Comparison of ENCODE assay signal across 6 cellular contexts in genomic region chr16:67865318-67865717, GRCh38. TPM values are rescaled to one million over a fixed set of nuclear protein-coding genes. Genes with fewer than 3 reads are reported as not detected.
DNase-seq lines count a peak whose midpoint lies in the region; ATAC-seq and TF ChIP-seq lines count a peak whose summit lies in the region.

No MANE protein-coding gene starts in this region.

- BruUV-seq in MCF 10A (replicated peaks; lab: Mats Ljungman, UMichigan) = no TSS peak

- ATAC-seq in body of pancreas (no peak), GM21825 (IDR thresholded peaks at IDR 0.05; ENCODE audit: unreplicated experiment) (no peak)

- peaks cover 71% of the 10 kb centered on the region for H3K36me3 Mint-ChIP-seq in MCF 10A (ENCODE audit: insufficient read depth, unreplicated experiment)

- H3K4me1 ChIP-seq in breast epithelium (peaks cover 0 to 4% of the 10 kb centered on the region in 2 donors), body of pancreas (peaks cover 42% of the 10 kb centered on the region), transverse colon (peaks cover 0 to 23% (median 5%) of the 10 kb centered on the region in 4 donors)

- intact Hi-C loops in MCF 10A (cut with micrococcal nuclease) (loop anchor here (1.0 kb wide), 2 partner anchors 21 to 49 kb away; no protein-coding TSS in a partner anchor), breast epithelium (cut with DNase I; ENCODE audit: low total_unique reads) (no loop called here), body of pancreas (cut with DNase I) (no loop called here), transverse colon (cut with DNase I; ENCODE audit: low total_unique reads) (no loop called here)

- peak; percentile 39 for TF ChIP-seq CTCF in MCF 10A (IDR thresholded peaks at IDR 0.05; ENCODE audit: unreplicated experiment)
- no peak for TF ChIP-seq CTCF in breast epithelium (IDR thresholded peaks at IDR 0.05)
- peak in 3 of 7 experiments; percentile 28 to 40 (median 32) for TF ChIP-seq CTCF in body of pancreas (IDR thresholded peaks at IDR 0.05)
- peak in 4 of 5 experiments; percentile 27 to 55 (median 36) for TF ChIP-seq CTCF in transverse colon (IDR thresholded peaks at IDR 0.05)

- H3K27me3 Mint-ChIP-seq in MCF 10A (ENCODE audit: insufficient read depth, unreplicated experiment) = no peaks in the 10 kb centered on the region

- no peak for TF ChIP-seq EP300 in transverse colon (IDR thresholded peaks at IDR 0.05; ENCODE audit: low read depth)

- TF ChIP-seq POLR2A in breast epithelium (IDR thresholded peaks at IDR 0.05) (no peak), body of pancreas (IDR thresholded peaks at IDR 0.05) (no peak), transverse colon (IDR thresholded peaks at IDR 0.05) (no peak)

- H3K9me3 ChIP-seq in breast epithelium (no peaks in the 10 kb centered on the region), body of pancreas (no peaks in the 10 kb centered on the region), transverse colon (no peaks in the 10 kb centered on the region)

- CTCF ChIA-PET in MCF 10A (lab: Yijun Ruan, JAX) = interaction anchor here (0.6 to 7.5 kb wide), 6 partner anchors 11 to 49 kb away, joined by 3 to 54 read pairs (median 3); no protein-coding TSS in a partner anchor

- no peaks in the 10 kb centered on the region for H3K9me3 Mint-ChIP-seq in MCF 10A (ENCODE audit: unreplicated experiment)

- H3K4me3 Mint-ChIP-seq in MCF 10A (ENCODE audit: unreplicated experiment) = no peak overlapping the region

- peaks cover 27% of the 10 kb centered on the region for H3K4me1 Mint-ChIP-seq in MCF 10A (ENCODE audit: insufficient read depth, unreplicated experiment)

- WGBS in body of pancreas, 2 donors = 80 to 100% methylated on average over 1 to 2 of the region's 2 CpGs
- WGBS in transverse colon (ENCODE audit: low coverage in 1 of 2), 2 donors = 100% methylated on average over 2 of the region's 2 CpGs; no CpG with 5 or more reads in 1 of the 2 donors

- no peaks in the 10 kb centered on the region for H3K36me3 ChIP-seq in breast epithelium
- peaks cover 0 to under 1% of the 10 kb centered on the region in 2 donors for H3K36me3 ChIP-seq in body of pancreas (replicated peaks in 1 of 2; ENCODE audit: insufficient read depth in 1 of 2, low read depth in 2 of 2)
- H3K36me3 ChIP-seq in transverse colon = peaks cover 0 to 15% (median 4%) of the 10 kb centered on the region in 4 donors

- in situ Hi-C loops in transverse colon (cut with MboI; ENCODE audit: low pct_ligation_motif_present in 1 of 4, low pct_unique_long_range_greater_than_20kb in 1 of 4, low sequenced_read_pairs in 3 of 4) = no loop called here

- no peak overlapping the region for H3K27ac ChIP-seq in breast epithelium
- peak overlapping the region in 1 of 4 donors; percentile 10 for H3K27ac ChIP-seq in body of pancreas
- H3K27ac ChIP-seq in transverse colon = no peak overlapping the region

- no peak overlapping the region for H3K4me3 ChIP-seq in breast epithelium
- H3K4me3 ChIP-seq in body of pancreas = no peak overlapping the region
- no peak overlapping the region for H3K4me3 ChIP-seq in transverse colon

- H3K27me3 ChIP-seq in breast epithelium (no peaks in the 10 kb centered on the region), body of pancreas (no peaks in the 10 kb centered on the region), transverse colon (no peaks in the 10 kb centered on the region)

- POLR2A ChIA-PET in MCF 10A (lab: Yijun Ruan, JAX) = interaction anchor here (0.6 to 9.4 kb wide), 3 partner anchors 19 to 248 kb away, joined by 3 to 141 read pairs (median 4); partner anchors contain the start of genes CENPT and NUTF2

- H3K27ac Mint-ChIP-seq in MCF 10A (ENCODE audit: low read depth, unreplicated experiment) = peak overlapping the region; percentile 96

- DNase-seq in MCF 10A (ENCODE audit: unreplicated experiment) (peak; percentile 63), breast epithelium (ENCODE audit: low spot score in 2 of 2) (no peak), body of pancreas (peak in 3 of 4 donors; percentile 31 to 48 (median 31)), transverse colon (peak; percentile 27), epidermal melanocyte (ENCODE audit: insufficient read length, low spot score) (no peak)

RNA-seq across cellular contexts. Expression of gene EDC4, which starts 7.5 kb away (rescaled TPM):
- total RNA-seq in MCF 10A (2022) (50.9 and 51.3 TPM in 2 replicates), breast epithelium (10 to 100 TPM; 43.3 to 57.0 (median 53.6) TPM), body of pancreas (10 to 100 TPM; 26.7 to 55.7 TPM), transverse colon (100 to 1,000 TPM in 2 of 4 donors, 10 to 100 TPM in 2; 76.4 to 162 (median 105) TPM)

RNA-seq across cellular contexts. Expression of gene CENPT, which starts 17.8 kb away (rescaled TPM):
- 30.9 and 35.5 TPM in 2 replicates for total RNA-seq in MCF 10A (2022)
- 10 to 100 TPM; 35.0 to 52.0 (median 51.5) TPM for total RNA-seq in breast epithelium
- total RNA-seq in body of pancreas = 100 to 1,000 TPM in 1 of 2 donors, 10 to 100 TPM in 1; 57.1 to 122 TPM
- total RNA-seq in transverse colon = 100 to 1,000 TPM in 2 of 4 donors, 10 to 100 TPM in 2; 58.2 to 248 (median 100) TPM

RNA-seq across cellular contexts. Expression of gene NUTF2, which starts 18.6 kb away (rescaled TPM):
- total RNA-seq in MCF 10A (2022) (133 TPM in 2 replicates), breast epithelium (100 to 1,000 TPM in 1 of 3 donors, 10 to 100 TPM in 2; 91.5 to 168 (median 94.8) TPM), body of pancreas (10 to 100 TPM; 39.2 to 42.8 TPM), transverse colon (100 to 1,000 TPM in 1 of 4 donors, 10 to 100 TPM in 3; 75.2 to 131 (median 89.0) TPM)

RNA-seq across cellular contexts. Expression of gene NRN1L, which starts 19.4 kb away (rescaled TPM):
- total RNA-seq in MCF 10A (2022) = 0.81 TPM in 1 of 2 replicates, not detected in the other
- total RNA-seq in breast epithelium = 1 to 10 TPM in 2 of 3 donors, not detected in 1; 1.3 to 1.4 TPM
- not detected for total RNA-seq in body of pancreas
- total RNA-seq in transverse colon = 1 to 10 TPM in 1 of 4 donors, not detected in 3; 2.5 TPM

RNA-seq across cellular contexts. Expression of gene THAP11, which starts 23.2 kb away (rescaled TPM):
- total RNA-seq in MCF 10A (2022) (18.3 and 20.5 TPM in 2 replicates), breast epithelium (10 to 100 TPM; 51.1 to 57.8 (median 53.0) TPM), body of pancreas (10 to 100 TPM; 23.7 to 42.8 TPM), transverse colon (10 to 100 TPM; 24.7 to 44.1 (median 32.7) TPM)

Comparison
In these comparisons a context has a peak if more than half of its experiments do, and no peak if none do; other contexts are left out.
1. DNase-seq: peak in MCF 10A (single experiment), body of pancreas (3 of 4) and transverse colon (single experiment); none in breast epithelium (0 of 2) and epidermal melanocyte (single experiment).
2. CTCF ChIP-seq: peak in MCF 10A (single experiment) and transverse colon (4 of 5); none in breast epithelium (0 of 3).